Comparison of ENCODE assay signal across 2 cellular contexts in the genomic region with DNA sequence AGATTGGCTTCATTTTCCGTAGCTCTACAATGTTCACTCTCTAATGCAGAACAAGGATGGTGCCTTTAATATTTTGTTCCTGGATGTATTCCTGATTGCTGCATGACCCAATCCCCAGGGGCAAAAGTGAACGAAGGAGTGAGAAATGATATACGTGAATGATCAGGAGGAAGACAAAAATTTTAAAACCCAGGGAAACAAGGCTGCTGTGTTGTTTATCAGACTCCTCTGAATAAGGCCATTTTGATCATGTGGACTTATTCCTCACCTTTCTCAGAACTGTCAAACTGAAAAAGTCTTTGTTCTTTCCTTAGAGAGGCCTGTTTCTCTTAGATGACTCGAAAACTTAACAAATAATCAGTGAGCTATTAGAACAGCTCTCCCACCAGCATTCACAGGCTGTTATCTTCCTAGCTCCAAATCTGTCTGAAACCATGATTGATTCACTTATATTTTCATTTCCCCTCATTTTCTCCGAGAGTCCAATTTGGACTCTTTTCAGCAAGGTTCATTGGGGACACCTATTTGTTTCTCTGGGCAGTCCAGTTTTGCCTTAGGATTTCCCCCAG.
TF ChIP-seq lines count a peak whose summit lies in the region.

No MANE protein-coding gene starts in this region.

TF ChIP-seq in GM23338, 12 proteins besides CTCF, POLR2A, EP300 and RAD21 (continued from another document):
- TF ChIP-seq, protein P1, sequence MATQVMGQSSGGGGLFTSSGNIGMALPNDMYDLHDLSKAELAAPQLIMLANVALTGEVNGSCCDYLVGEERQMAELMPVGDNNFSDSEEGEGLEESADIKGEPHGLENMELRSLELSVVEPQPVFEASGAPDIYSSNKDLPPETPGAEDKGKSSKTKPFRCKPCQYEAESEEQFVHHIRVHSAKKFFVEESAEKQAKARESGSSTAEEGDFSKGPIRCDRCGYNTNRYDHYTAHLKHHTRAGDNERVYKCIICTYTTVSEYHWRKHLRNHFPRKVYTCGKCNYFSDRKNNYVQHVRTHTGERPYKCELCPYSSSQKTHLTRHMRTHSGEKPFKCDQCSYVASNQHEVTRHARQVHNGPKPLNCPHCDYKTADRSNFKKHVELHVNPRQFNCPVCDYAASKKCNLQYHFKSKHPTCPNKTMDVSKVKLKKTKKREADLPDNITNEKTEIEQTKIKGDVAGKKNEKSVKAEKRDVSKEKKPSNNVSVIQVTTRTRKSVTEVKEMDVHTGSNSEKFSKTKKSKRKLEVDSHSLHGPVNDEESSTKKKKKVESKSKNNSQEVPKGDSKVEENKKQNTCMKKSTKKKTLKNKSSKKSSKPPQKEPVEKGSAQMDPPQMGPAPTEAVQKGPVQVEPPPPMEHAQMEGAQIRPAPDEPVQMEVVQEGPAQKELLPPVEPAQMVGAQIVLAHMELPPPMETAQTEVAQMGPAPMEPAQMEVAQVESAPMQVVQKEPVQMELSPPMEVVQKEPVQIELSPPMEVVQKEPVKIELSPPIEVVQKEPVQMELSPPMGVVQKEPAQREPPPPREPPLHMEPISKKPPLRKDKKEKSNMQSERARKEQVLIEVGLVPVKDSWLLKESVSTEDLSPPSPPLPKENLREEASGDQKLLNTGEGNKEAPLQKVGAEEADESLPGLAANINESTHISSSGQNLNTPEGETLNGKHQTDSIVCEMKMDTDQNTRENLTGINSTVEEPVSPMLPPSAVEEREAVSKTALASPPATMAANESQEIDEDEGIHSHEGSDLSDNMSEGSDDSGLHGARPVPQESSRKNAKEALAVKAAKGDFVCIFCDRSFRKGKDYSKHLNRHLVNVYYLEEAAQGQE (IDR thresholded peaks at IDR 0.05; ENCODE audit: unreplicated experiment) = no peak
- TF ChIP-seq ZNF114 (CRISPR knock-in tag; IDR thresholded peaks at IDR 0.05) (no peak), ZNF331 (CRISPR knock-in tag; IDR thresholded peaks at IDR 0.05; ENCODE audit: low read depth) (no peak), CREB1 (CRISPR knock-in tag; IDR thresholded peaks at IDR 0.05; ENCODE audit: low read depth) (no peak), JUNB (IDR thresholded peaks at IDR 0.05; ENCODE audit: unreplicated experiment) (no peak)
- TF ChIP-seq, protein P2, sequence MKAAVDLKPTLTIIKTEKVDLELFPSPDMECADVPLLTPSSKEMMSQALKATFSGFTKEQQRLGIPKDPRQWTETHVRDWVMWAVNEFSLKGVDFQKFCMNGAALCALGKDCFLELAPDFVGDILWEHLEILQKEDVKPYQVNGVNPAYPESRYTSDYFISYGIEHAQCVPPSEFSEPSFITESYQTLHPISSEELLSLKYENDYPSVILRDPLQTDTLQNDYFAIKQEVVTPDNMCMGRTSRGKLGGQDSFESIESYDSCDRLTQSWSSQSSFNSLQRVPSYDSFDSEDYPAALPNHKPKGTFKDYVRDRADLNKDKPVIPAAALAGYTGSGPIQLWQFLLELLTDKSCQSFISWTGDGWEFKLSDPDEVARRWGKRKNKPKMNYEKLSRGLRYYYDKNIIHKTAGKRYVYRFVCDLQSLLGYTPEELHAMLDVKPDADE (IDR thresholded peaks at IDR 0.05) = no peak

TF ChIP-seq in WTC11, 78 proteins besides CTCF, POLR2A, EP300 and RAD21 (continued from another document):
- TF ChIP-seq FOXK1 (CRISPR knock-in tag; IDR thresholded peaks at IDR 0.05) (no peak), ZNF423 (CRISPR knock-in tag; IDR thresholded peaks at IDR 0.05) (no peak), CBFB (CRISPR knock-in tag; IDR thresholded peaks at IDR 0.05; ENCODE audit: low read depth) (no peak), ZNF219 (CRISPR knock-in tag; IDR thresholded peaks at IDR 0.05; ENCODE audit: borderline replicate concordance) (no peak), FOXJ3 (CRISPR knock-in tag; IDR thresholded peaks at IDR 0.05; ENCODE audit: borderline replicate concordance) (no peak), GABPB1 (CRISPR knock-in tag; IDR thresholded peaks at IDR 0.05) (no peak), SMAD4 (CRISPR knock-in tag; IDR thresholded peaks at IDR 0.05) (no peak)
- TF ChIP-seq, protein P3, sequence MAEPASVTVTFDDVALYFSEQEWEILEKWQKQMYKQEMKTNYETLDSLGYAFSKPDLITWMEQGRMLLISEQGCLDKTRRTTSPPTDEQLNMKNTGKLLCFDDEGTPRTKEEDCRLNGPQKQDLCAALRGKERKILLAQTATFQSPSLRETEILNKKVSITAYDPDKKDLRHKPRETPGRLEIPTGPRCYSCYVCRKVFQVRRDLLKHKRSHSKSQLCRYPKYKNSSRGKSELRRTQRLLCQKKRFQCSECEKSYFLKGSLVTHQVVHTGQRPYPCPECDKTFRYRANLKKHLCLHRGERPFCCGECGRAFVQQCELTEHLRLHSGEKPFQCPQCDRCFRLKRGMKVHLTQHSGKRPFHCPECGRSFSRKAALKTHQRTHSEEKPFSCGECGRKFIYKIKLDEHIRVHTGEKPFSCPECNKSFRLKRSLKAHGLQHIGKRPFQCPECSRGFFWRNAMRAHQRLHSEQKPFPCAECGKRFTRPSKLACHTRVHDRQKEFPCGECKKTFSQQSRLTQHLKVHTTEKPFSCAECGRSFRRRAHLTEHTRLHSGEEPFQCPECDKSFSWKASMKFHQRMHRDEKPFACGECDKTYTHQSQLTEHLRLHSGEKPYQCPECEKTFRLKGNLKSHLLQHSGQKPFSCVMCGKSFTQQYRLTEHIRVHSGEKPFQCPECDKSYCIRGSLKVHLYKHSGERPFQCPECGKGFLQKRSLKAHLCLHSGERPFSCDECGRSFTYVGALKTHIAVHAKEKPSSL (CRISPR knock-in tag; conservative IDR thresholded peaks at IDR 0.05) = no peak
